Comparison of ENCODE assay signal across 11 cellular contexts in the genomic region with DNA sequence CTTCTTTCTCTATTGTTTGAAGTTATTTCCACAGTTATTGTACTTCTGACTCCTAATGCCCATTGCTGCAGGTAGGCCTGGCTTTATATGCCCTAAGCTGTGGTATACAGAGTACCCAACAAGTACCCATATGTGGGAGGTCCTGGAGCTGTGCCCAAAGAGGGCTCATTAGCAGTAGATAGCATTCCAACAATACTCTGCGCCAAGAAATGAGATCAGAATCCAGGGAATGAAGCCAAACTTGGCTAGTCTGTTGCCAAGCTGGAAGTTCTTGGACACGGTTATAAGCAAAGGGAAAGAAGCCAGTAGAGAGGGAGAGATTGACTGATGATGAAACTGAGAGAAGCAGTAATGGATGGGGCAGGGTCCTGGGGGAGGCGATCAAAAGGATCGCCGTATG. TPM values are rescaled to one million over a fixed set of nuclear protein-coding genes. Genes with fewer than 3 reads are reported as not detected.
DNase-seq lines count a peak whose midpoint lies in the region; ATAC-seq and TF ChIP-seq lines count a peak whose summit lies in the region.
"Had no signal": no experiment of that assay in that cellular context is flagged by ENCODE, and none has a peak within 500 bp of the region (broad histone marks: within the 10 kb centered on the region; RNA-seq: fewer than 3 reads in every experiment).

No MANE protein-coding gene starts in this region.

- H3K4me3 Mint-ChIP-seq in immature natural killer cell = no peak overlapping the region

- ATAC-seq in lower lobe of right lung = peak; percentile 86 to 88
- ATAC-seq in HG03108 (IDR thresholded peaks at IDR 0.05; ENCODE audit: unreplicated experiment) = no peak

- in situ Hi-C loops in ACHN (cut with HindIII; ENCODE audit: low pct_ligation_motif_present, low pct_unique_long_range_greater_than_20kb, low sequenced_read_pairs) = no loop called here

- TF ChIP-seq CTCF in lower lobe of right lung (IDR thresholded peaks at IDR 0.05) = no peak

- no peak overlapping the region for H3K27ac ChIP-seq in lower lobe of right lung
- H3K27ac ChIP-seq: BLaER1, Peyer's patch had no signal

- H3K9me3 Mint-ChIP-seq in immature natural killer cell = peaks cover 0 to 4% (median 0%) of the 10 kb centered on the region in 6 donors

- peak; percentile 89 for DNase-seq in ACHN
- DNase-seq in M059J (ENCODE audit: low read depth) = peak; percentile 94
- DNase-seq in dedifferentiated amniotic fluid mesenchymal stem cell (ENCODE audit: extremely low spot score) = peak; percentile 81
- peak; percentile 75 for DNase-seq in lower lobe of right lung
- no peak for DNase-seq in NCI-H1048 (lab: John Stamatoyannopoulos, UW)
- DNase-seq in immature natural killer cell = no peak
- DNase-seq in activated naive CD4-positive, alpha-beta T cell treated with Interleukin-2 at 50 U/mL for 16 hours = no peak
- DNase-seq: activated effector memory CD4-positive, alpha-beta T cell treated with Interleukin-2 at 50 U/mL for 16 hours; Peyer's patch had no signal

- peaks cover 8% of the 10 kb centered on the region for H3K4me1 ChIP-seq in lower lobe of right lung
- H3K4me1 ChIP-seq: BLaER1, Peyer's patch had no signal

- no peak overlapping the region for H3K4me3 ChIP-seq in lower lobe of right lung
- H3K4me3 ChIP-seq: BLaER1, Peyer's patch had no signal

- H3K36me3 ChIP-seq in lower lobe of right lung = no peaks in the 10 kb centered on the region
- H3K36me3 ChIP-seq: BLaER1, Peyer's patch had no signal

- peaks cover 9 to 34% of the 10 kb centered on the region in 2 donors for H3K4me1 Mint-ChIP-seq in immature natural killer cell

- peaks cover 0 to 4% (median 0%) of the 10 kb centered on the region in 3 donors for H3K27me3 Mint-ChIP-seq in immature natural killer cell (ENCODE audit: low read depth in 3 of 3)

- peaks cover 3 to 7% (median 3%) of the 10 kb centered on the region in 3 donors for H3K36me3 Mint-ChIP-seq in immature natural killer cell

- H3K27me3 ChIP-seq in lower lobe of right lung (ENCODE audit: low read depth) = no peaks in the 10 kb centered on the region
- H3K27me3 ChIP-seq: BLaER1, Peyer's patch had no signal

- intact Hi-C loops in lower lobe of right lung (cut with DNase I) = no loop called here

- H3K9me3 ChIP-seq in lower lobe of right lung = peaks cover 5% of the 10 kb centered on the region
- H3K9me3 ChIP-seq: BLaER1, Peyer's patch had no signal

- peak overlapping the region in 1 of 6 donors; percentile 19 for H3K27ac Mint-ChIP-seq in immature natural killer cell

RNA-seq across cellular contexts. Expression of a gene that starts 29.7 kb away (rescaled TPM):
- total RNA-seq in M059J (2014; rRNA removed; shearing (Covaris generic)) = 5.3 and 10.7 TPM in 2 replicates
- total RNA-seq in lower lobe of right lung = 1.1 TPM
- polyA plus RNA-seq in immature natural killer cell = 10 to 100 TPM in 1 of 3 donors, 1 to 10 TPM in 2; 2.2 to 13.8 (median 6.8) TPM

Comparison
In these comparisons a context has a peak if more than half of its experiments do, and no peak if none do; other contexts are left out.
1. DNase-seq: peak in ACHN (single experiment), M059J (single experiment), dedifferentiated amniotic fluid mesenchymal stem cell (single experiment) and lower lobe of right lung (single experiment); none in NCI-H1048 (single experiment), immature natural killer cell (0 of 3) and activated naive CD4-positive, alpha-beta T cell treated with Interleukin-2 at 50 U/mL for 16 hours (single experiment).